Comparison of ENCODE assay signal across 10 cellular contexts in genomic region chr7:2038876-2039728, GRCh38.
DNase-seq lines count a peak whose midpoint lies in the region; ATAC-seq, FAIRE-seq and TF ChIP-seq lines count a peak whose summit lies in the region.
"Had no signal": no experiment of that assay in that cellular context is flagged by ENCODE, and none has a peak within 500 bp of the region (broad histone marks: within the 10 kb centered on the region; RNA-seq: fewer than 3 reads in every experiment).

No MANE protein-coding gene starts in this region.

- CTCF ChIA-PET in CD4-positive, alpha-beta T cell (lab: Charles Lee), result no interaction called here

- ATAC-seq in CD4-positive, alpha-beta T cell (ENCODE audit: poor library complexity), result peak; percentile 11
- ATAC-seq in HG02759 (IDR thresholded peaks at IDR 0.05; ENCODE audit: unreplicated experiment) (peak; percentile 40), HG03469 (IDR thresholded peaks at IDR 0.05; ENCODE audit: unreplicated experiment) (no peak)
- ATAC-seq in activated naive CD8-positive, alpha-beta T cell treated with anti-CD3 and anti-CD28 coated beads, Interleukin-2, amount 10 ng/mL, durations not matched to agents 7 days and 5 days (ENCODE audit: low read depth), result no peak

- H3K27ac ChIP-seq in CD4-positive, alpha-beta T cell (ENCODE audit: low read depth, low read length), result no peak overlapping the region

- H3K27me3 ChIP-seq in CD4-positive, alpha-beta T cell (ENCODE audit: control insufficient read depth, insufficient read depth, low read length), result no peaks in the 10 kb centered on the region

- H3K27ac Mint-ChIP-seq in CD4-positive, alpha-beta T cell, result peak overlapping the region; percentile 86
- peak overlapping the region; percentile 57 for H3K27ac Mint-ChIP-seq in activated naive CD8-positive, alpha-beta T cell treated with anti-CD3 and anti-CD28 coated beads, Interleukin-2, amount 10 ng/mL, durations not matched to agents 7 days and 5 days

- no peaks in the 10 kb centered on the region for H3K9me3 Mint-ChIP-seq in CD4-positive, alpha-beta T cell
- peaks cover 2% of the 10 kb centered on the region for H3K9me3 Mint-ChIP-seq in activated naive CD8-positive, alpha-beta T cell treated with anti-CD3 and anti-CD28 coated beads, Interleukin-2, amount 10 ng/mL, durations not matched to agents 7 days and 5 days

- peak overlapping the region; percentile 52 for H3K4me3 Mint-ChIP-seq in CD4-positive, alpha-beta T cell
- peak overlapping the region; percentile 82 for H3K4me3 Mint-ChIP-seq in activated naive CD8-positive, alpha-beta T cell treated with anti-CD3 and anti-CD28 coated beads, Interleukin-2, amount 10 ng/mL, durations not matched to agents 7 days and 5 days

- intact Hi-C loops in CD4-positive, alpha-beta T cell (cut with DNase I, micrococcal nuclease), result loop anchor here in 1 of 2 experiments (1.0 to 10.0 kb wide), 4 partner anchors 19 to 112 kb away; no protein-coding TSS in a partner anchor

- TF ChIP-seq CTCF in CD4-positive, alpha-beta T cell (IDR thresholded peaks at IDR 0.05), result no peak

- POLR2A ChIA-PET in CD4-positive, alpha-beta T cell (lab: Charles Lee), result interaction anchor here (0.9 to 4.8 kb wide), 6 partner anchors 11 to 117 kb away, joined by 3 to 33 read pairs (median 8); no protein-coding TSS in a partner anchor
- POLR2A ChIA-PET in activated naive CD8-positive, alpha-beta T cell treated with anti-CD3 and anti-CD28 coated beads, Interleukin-2, amount 10 ng/mL, durations not matched to agents 7 days and 5 days (lab: Charles Lee), result interaction anchor here (1.3 to 1.7 kb wide), 2 partner anchors 53 to 99 kb away, joined by 12 to 14 read pairs; no protein-coding TSS in a partner anchor

- no peaks in the 10 kb centered on the region for H3K27me3 Mint-ChIP-seq in CD4-positive, alpha-beta T cell
- H3K27me3 Mint-ChIP-seq in activated naive CD8-positive, alpha-beta T cell treated with anti-CD3 and anti-CD28 coated beads, Interleukin-2, amount 10 ng/mL, durations not matched to agents 7 days and 5 days, result no peaks in the 10 kb centered on the region

- DNase-seq in CD4-positive, alpha-beta T cell, result peak in 1 of 10 experiments; percentile 14
- peak; percentile 11 for DNase-seq in activated naive CD8-positive, alpha-beta T cell treated with anti-CD3 and anti-CD28 coated beads, Interleukin-2, amount 10 ng/mL, durations not matched to agents 7 days and 5 days
- peak; percentile 39 for DNase-seq in myocyte (ENCODE audit: low read depth)
- DNase-seq in HTR-8/SVneo (ENCODE audit: insufficient read length, low spot score), result no peak
- no peak for DNase-seq in COLO668 (lab: John Stamatoyannopoulos, UW; ENCODE audit: unreplicated experiment)
- no peak for DNase-seq in DMS79 treated with DMSO at 0.1 percent for 48 hours (lab: John Stamatoyannopoulos, UW)
- DNase-seq: activated CD4-positive, alpha-beta T cell treated with anti-CD3 and anti-CD28 coated beads for 1 hour; NCI-H1105 had no signal

- no peaks in the 10 kb centered on the region for H3K9me3 ChIP-seq in CD4-positive, alpha-beta T cell (ENCODE audit: control insufficient read depth, low read length)

- no peak for FAIRE-seq in HTR-8/SVneo (lab: Jason Lieb, UNC)

- H3K36me3 Mint-ChIP-seq in CD4-positive, alpha-beta T cell (ENCODE audit: low read depth), result peaks cover 5% of the 10 kb centered on the region
- H3K36me3 Mint-ChIP-seq in activated naive CD8-positive, alpha-beta T cell treated with anti-CD3 and anti-CD28 coated beads, Interleukin-2, amount 10 ng/mL, durations not matched to agents 7 days and 5 days, result peaks cover 7% of the 10 kb centered on the region

- peaks cover 69% of the 10 kb centered on the region for H3K4me1 Mint-ChIP-seq in CD4-positive, alpha-beta T cell (ENCODE audit: low read depth)
- peaks cover 48% of the 10 kb centered on the region for H3K4me1 Mint-ChIP-seq in activated naive CD8-positive, alpha-beta T cell treated with anti-CD3 and anti-CD28 coated beads, Interleukin-2, amount 10 ng/mL, durations not matched to agents 7 days and 5 days

Comparison
In these comparisons a context has a peak if more than half of its experiments do, and no peak if none do; other contexts are left out.
1. ATAC-seq: peak in CD4-positive, alpha-beta T cell (single experiment) and HG02759 (single experiment); none in activated naive CD8-positive, alpha-beta T cell treated with anti-CD3 and anti-CD28 coated beads, Interleukin-2, amount 10 ng/mL, durations not matched to agents 7 days and 5 days (single experiment) and HG03469 (single experiment).
2. DNase-seq: peak in activated naive CD8-positive, alpha-beta T cell treated with anti-CD3 and anti-CD28 coated beads, Interleukin-2, amount 10 ng/mL, durations not matched to agents 7 days and 5 days (single experiment) and myocyte (single experiment); none in HTR-8/SVneo (single experiment), COLO668 (single experiment) and DMS79 treated with DMSO at 0.1 percent for 48 hours (single experiment).